1 cellular context compared by ENCODE assay signal in genomic region chr10:93115661-93116383, GRCh38.
TF ChIP-seq lines count a peak whose summit lies in the region.

No MANE protein-coding gene starts in this region.

TF ChIP-seq in SK-N-SH treated with all-trans-retinoic acid at 6 μM for 48 hours, 23 proteins besides CTCF, POLR2A, EP300 and RAD21 (continued from another document):
- TF ChIP-seq PATZ1 (CRISPR knock-in tag; IDR thresholded peaks at IDR 0.05; ENCODE audit: borderline replicate concordance) (no peak), TOX (CRISPR knock-in tag; IDR thresholded peaks at IDR 0.05; ENCODE audit: borderline replicate concordance) (no peak), BACH2 (CRISPR knock-in tag; IDR thresholded peaks at IDR 0.05; ENCODE audit: borderline replicate concordance) (no peak)
